20 cellular contexts compared by ENCODE assay signal in the genomic region with DNA sequence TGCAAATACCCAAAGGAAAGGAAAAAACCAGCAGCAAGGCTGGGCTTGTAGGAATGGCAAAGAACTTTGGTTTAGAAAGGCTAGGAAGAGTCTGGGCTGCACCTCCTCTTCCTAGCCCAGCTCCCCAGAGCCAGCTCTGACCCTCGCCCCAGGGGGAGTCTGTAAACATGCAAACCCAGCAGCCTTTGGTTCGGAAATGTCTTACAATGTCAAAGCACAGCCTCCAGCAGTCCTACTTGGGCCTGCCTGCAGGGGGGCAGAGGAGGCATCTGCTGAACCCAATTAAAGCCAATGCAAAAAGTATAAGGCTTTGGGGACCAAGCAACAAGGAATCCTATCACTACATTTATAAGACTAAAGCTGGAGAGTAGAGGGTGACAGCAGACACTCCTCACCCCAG. TPM values are rescaled to one million over a fixed set of nuclear protein-coding genes. Genes with fewer than 3 reads are reported as not detected.
A peak's percentile ranks its signal among the peaks of the same experiment; 100 is the strongest.
DNase-seq lines count a peak whose midpoint lies in the region; ATAC-seq and TF ChIP-seq lines count a peak whose summit lies in the region.
"Had no signal": no experiment of that assay in that cellular context is flagged by ENCODE, and none has a peak within 500 bp of the region (broad histone marks: within the 10 kb centered on the region; RNA-seq: fewer than 3 reads in every experiment).

No MANE protein-coding gene starts in this region.

- H3K27ac Mint-ChIP-seq in activated naive CD4-positive, alpha-beta T cell treated with anti-CD3 and anti-CD28 coated beads, Interleukin-2, amount 50 U/mL, for 24 hours = peak overlapping the region; percentile 59
- peak overlapping the region; percentile 85 for H3K27ac Mint-ChIP-seq in activated CD8-positive, alpha-beta T cell treated with anti-CD3 and anti-CD28 coated beads, Interleukin-2, amount 10 ng/mL, durations not matched to agents 7 days and 5 days
- no peak overlapping the region for H3K27ac Mint-ChIP-seq in neural crest cell (ENCODE audit: unreplicated experiment)

- POLR2A ChIA-PET in activated CD8-positive, alpha-beta T cell treated with anti-CD3 and anti-CD28 coated beads, Interleukin-2, amount 10 ng/mL, durations not matched to agents 7 days and 5 days (lab: Charles Lee) = interaction anchor here (1.0 to 11.3 kb wide), 3 partner anchors 9 to 135 kb away, joined by 5 to 124 read pairs (median 8); a partner anchor contains a TSS

- no peaks in the 10 kb centered on the region for H3K9me3 Mint-ChIP-seq in activated naive CD4-positive, alpha-beta T cell treated with anti-CD3 and anti-CD28 coated beads, Interleukin-2, amount 50 U/mL, for 24 hours
- no peaks in the 10 kb centered on the region for H3K9me3 Mint-ChIP-seq in activated CD8-positive, alpha-beta T cell treated with anti-CD3 and anti-CD28 coated beads, Interleukin-2, amount 10 ng/mL, durations not matched to agents 7 days and 5 days (ENCODE audit: insufficient read depth)
- no peaks in the 10 kb centered on the region for H3K9me3 Mint-ChIP-seq in neural crest cell

- H3K4me1 Mint-ChIP-seq in activated naive CD4-positive, alpha-beta T cell treated with anti-CD3 and anti-CD28 coated beads, Interleukin-2, amount 50 U/mL, for 24 hours = peaks cover 69% of the 10 kb centered on the region
- peaks cover 56% of the 10 kb centered on the region for H3K4me1 Mint-ChIP-seq in activated CD8-positive, alpha-beta T cell treated with anti-CD3 and anti-CD28 coated beads, Interleukin-2, amount 10 ng/mL, durations not matched to agents 7 days and 5 days (ENCODE audit: low read depth)
- H3K4me1 Mint-ChIP-seq in neural crest cell = peaks cover 23% of the 10 kb centered on the region

- H3K27me3 Mint-ChIP-seq in activated naive CD4-positive, alpha-beta T cell treated with anti-CD3 and anti-CD28 coated beads, Interleukin-2, amount 50 U/mL, for 24 hours = no peaks in the 10 kb centered on the region
- H3K27me3 Mint-ChIP-seq in activated CD8-positive, alpha-beta T cell treated with anti-CD3 and anti-CD28 coated beads, Interleukin-2, amount 10 ng/mL, durations not matched to agents 7 days and 5 days (ENCODE audit: low read depth) = no peaks in the 10 kb centered on the region
- H3K27me3 Mint-ChIP-seq in neural crest cell (ENCODE audit: low read depth) = no peaks in the 10 kb centered on the region

- H3K4me3 ChIP-seq in H7 (ENCODE audit: insufficient read depth, low read depth, low read length) = no peak overlapping the region
- H3K4me3 ChIP-seq: heart left ventricle, psoas muscle, upper lobe of right lung had no signal

- peaks cover 59% of the 10 kb centered on the region for H3K36me3 ChIP-seq in H7 (replicated peaks; ENCODE audit: control insufficient read depth, insufficient read depth, low read length)

- H3K36me3 Mint-ChIP-seq in activated naive CD4-positive, alpha-beta T cell treated with anti-CD3 and anti-CD28 coated beads, Interleukin-2, amount 50 U/mL, for 24 hours = peaks cover 28% of the 10 kb centered on the region
- peaks cover 81% of the 10 kb centered on the region for H3K36me3 Mint-ChIP-seq in activated CD8-positive, alpha-beta T cell treated with anti-CD3 and anti-CD28 coated beads, Interleukin-2, amount 10 ng/mL, durations not matched to agents 7 days and 5 days (ENCODE audit: low read depth)
- peaks cover 19% of the 10 kb centered on the region for H3K36me3 Mint-ChIP-seq in neural crest cell (ENCODE audit: low read depth)

- H3K27me3 ChIP-seq in H7 (ENCODE audit: control insufficient read depth, insufficient read depth, low read length) = no peaks in the 10 kb centered on the region
- H3K27me3 ChIP-seq: heart left ventricle, upper lobe of right lung had no signal

- DNase-seq in activated naive CD4-positive, alpha-beta T cell treated with anti-CD3 and anti-CD28 coated beads, Interleukin-2, amount 50 U/mL, for 16 hours = no peak
- DNase-seq in H7 (peak; percentile 28), neural crest cell (ENCODE audit: low read depth, low spot score) (no peak), NCI-H526 (lab: John Stamatoyannopoulos, UW) (no peak), iPS-NIHi7 (ENCODE audit: extremely low spot score) (no peak)
- no peak for DNase-seq in activated CD8-positive, alpha-beta T cell treated with anti-CD3 and anti-CD28 coated beads, Interleukin-2, amount 10 ng/mL, durations not matched to agents 7 days and 5 days
- DNase-seq: GDM1, GOT3, heart left ventricle, IMR-90, NCI-H1417, NCI-H446 treated with DMSO at 0.1 percent for 48 hours, psoas muscle, T1000, upper lobe of right lung had no signal

- TF ChIP-seq CTCF in neural crest cell (conservative IDR thresholded peaks at IDR 0.05) = no peak

- CTCF ChIA-PET in activated CD8-positive, alpha-beta T cell treated with anti-CD3 and anti-CD28 coated beads, Interleukin-2, amount 10 ng/mL, durations not matched to agents 7 days and 5 days (lab: Charles Lee) = interaction anchor here (0.8 to 5.0 kb wide), 3 partner anchors 7 to 59 kb away, joined by 3 to 56 read pairs (median 5); a partner anchor contains a TSS

- no peak for ATAC-seq in activated CD8-positive, alpha-beta T cell treated with anti-CD3 and anti-CD28 coated beads, Interleukin-2, amount 10 ng/mL, durations not matched to agents 7 days and 5 days
- no peak for ATAC-seq in GM18519 (IDR thresholded peaks at IDR 0.05; ENCODE audit: low FRiP score, unreplicated experiment)
- ATAC-seq: heart left ventricle, psoas muscle, upper lobe of right lung had no signal

- no peak overlapping the region for H3K4me3 Mint-ChIP-seq in activated naive CD4-positive, alpha-beta T cell treated with anti-CD3 and anti-CD28 coated beads, Interleukin-2, amount 50 U/mL, for 24 hours
- H3K4me3 Mint-ChIP-seq in activated CD8-positive, alpha-beta T cell treated with anti-CD3 and anti-CD28 coated beads, Interleukin-2, amount 10 ng/mL, durations not matched to agents 7 days and 5 days = no peak overlapping the region
- H3K4me3 Mint-ChIP-seq in neural crest cell = peak overlapping the region; percentile 73

RNA-seq across cellular contexts. Expression of a gene that starts 5.0 kb away (rescaled TPM):
- total RNA-seq in H7 (2014; rRNA removed; shearing (Covaris generic)) = 30.0 and 54.1 TPM in 2 replicates
- 10 to 100 TPM; 58.7 to 62.2 TPM for total RNA-seq in activated CD8-positive, alpha-beta T cell treated with anti-CD3 and anti-CD28 coated beads, Interleukin-2, amount 10 ng/mL, durations not matched to agents 7 days and 5 days
- total RNA-seq in neural crest cell = 57.4 and 59.9 TPM in 2 replicates

RNA-seq across cellular contexts. Expression of a gene that starts 5.2 kb away (rescaled TPM):
- total RNA-seq in H7 (2014; rRNA removed; shearing (Covaris generic)) = 29.9 and 34.9 TPM in 2 replicates
- 100 to 1,000 TPM; 176 to 179 TPM for total RNA-seq in activated CD8-positive, alpha-beta T cell treated with anti-CD3 and anti-CD28 coated beads, Interleukin-2, amount 10 ng/mL, durations not matched to agents 7 days and 5 days
- 170 and 178 TPM in 2 replicates for total RNA-seq in neural crest cell

RNA-seq across cellular contexts. Expression of a gene that starts 10.0 kb away (rescaled TPM):
- total RNA-seq in H7 (2014; rRNA removed; shearing (Covaris generic)) = 141 and 144 TPM in 2 replicates
- total RNA-seq in activated CD8-positive, alpha-beta T cell treated with anti-CD3 and anti-CD28 coated beads, Interleukin-2, amount 10 ng/mL, durations not matched to agents 7 days and 5 days = 100 to 1,000 TPM; 130 to 136 TPM
- total RNA-seq in neural crest cell = 43.0 and 45.5 TPM in 2 replicates

RNA-seq across cellular contexts. Expression of a gene that starts 41.0 kb away (rescaled TPM):
- total RNA-seq in H7 (2014; rRNA removed; shearing (Covaris generic)) = not detected in 2 replicates
- total RNA-seq in activated CD8-positive, alpha-beta T cell treated with anti-CD3 and anti-CD28 coated beads, Interleukin-2, amount 10 ng/mL, durations not matched to agents 7 days and 5 days = not detected
- total RNA-seq in neural crest cell = not detected in 2 replicates
- total RNA-seq: epithelial cell of proximal tubule, heart left ventricle, IMR-90, kidney epithelial cell, psoas muscle, upper lobe of right lung had no signal

RNA-seq across cellular contexts. Expression of a gene that starts 49.3 kb away (rescaled TPM):
- total RNA-seq in H7 (2014; rRNA removed; shearing (Covaris generic)) = not detected in 2 replicates
- not detected for total RNA-seq in activated CD8-positive, alpha-beta T cell treated with anti-CD3 and anti-CD28 coated beads, Interleukin-2, amount 10 ng/mL, durations not matched to agents 7 days and 5 days
- not detected in 2 replicates for total RNA-seq in neural crest cell
- total RNA-seq: cerebellum, epithelial cell of proximal tubule, heart left ventricle, IMR-90, kidney epithelial cell, psoas muscle, upper lobe of right lung had no signal
